ENCODE assay signal across 30 cellular contexts in genomic region chr15:95664435-95664834, GRCh38.
DNase-seq lines count a peak whose midpoint lies in the region; ATAC-seq and TF ChIP-seq lines count a peak whose summit lies in the region.
"Had no signal": no experiment of that assay in that cellular context is flagged by ENCODE, and none has a peak within 500 bp of the region (broad histone marks: within the 10 kb centered on the region; RNA-seq: fewer than 3 reads in every experiment).

No MANE protein-coding gene starts in this region.

- H3K27me3 ChIP-seq in BLaER1 (no peaks in the 10 kb centered on the region), KMS-11 (ENCODE audit: insufficient read depth, low read depth) (no peaks in the 10 kb centered on the region), neural progenitor cell (no peaks in the 10 kb centered on the region), vagina (no peaks in the 10 kb centered on the region)
- H3K27me3 ChIP-seq: cardiac muscle cell, colonic mucosa, left lung, upper lobe of left lung had no signal

- H3K4me2 ChIP-seq in BLaER1 (peak overlapping the region; percentile 53), KMS-11 (peak overlapping the region; percentile 57), neural progenitor cell (no peak overlapping the region)
- H3K4me2 ChIP-seq: smooth muscle cell had no signal

- DNase-seq in fibroblast of mammary gland (ENCODE audit: low read depth) (peak; percentile 59), neural progenitor cell (ENCODE audit: low spot score) (no peak), vagina (ENCODE audit: extremely low spot score in 2 of 2) (no peak), anterior cingulate cortex (lab: John Stamatoyannopoulos, UW) (no peak), CD1c-positive myeloid dendritic cell (ENCODE audit: extremely low spot score) (no peak)
- DNase-seq: activated CD4-positive, alpha-beta T cell treated with anti-CD3 and anti-CD28 coated beads, Interleukin-2, amount 10 ng/mL, durations not matched to agents 7 days and 5 days; activated effector memory CD4-positive, alpha-beta T cell treated with anti-CD3 and anti-CD28 coated beads, Interleukin-2, amount 50 U/mL, for 16 hours; activated naive CD8-positive, alpha-beta T cell treated with anti-CD3 and anti-CD28 coated beads for 36 hours; activated T-cell treated with anti-CD3 and anti-CD28 coated beads, Interleukin-2, amount 50 U/mL, for 24 hours; AML-193; aorta; CD4-positive, alpha-beta memory T cell; colonic mucosa; DMS 273 treated with DMSO at 0.1 percent for 48 hours; effector memory CD4-positive, alpha-beta T cell; Kasumi-1; left lung; naive thymus-derived CD8-positive, alpha-beta T cell; NCI-H1694; stimulated activated naive CD4-positive, alpha-beta T cell; T-cell; upper lobe of left lung had no signal

- no peaks in the 10 kb centered on the region for H3K79me2 ChIP-seq in KMS-11 (ENCODE audit: insufficient read depth, low read depth)
- no peaks in the 10 kb centered on the region for H3K79me2 ChIP-seq in neural progenitor cell (ENCODE audit: low read depth)

- no peak for ATAC-seq in GM19324 (IDR thresholded peaks at IDR 0.05; ENCODE audit: low FRiP score, unreplicated experiment)
- ATAC-seq: HCT116; left lung; naive thymus-derived CD8-positive, alpha-beta T cell; T-cell; WTC11 had no signal

- no peak for TF ChIP-seq CTCF in KMS-11 (conservative IDR thresholded peaks at IDR 0.05; ENCODE audit: low read depth, low read length)
- TF ChIP-seq CTCF in fibroblast of mammary gland (conservative IDR thresholded peaks at IDR 0.05; ENCODE audit: control insufficient read depth, insufficient read depth, low read depth, low read length): no peak
- TF ChIP-seq CTCF in neural progenitor cell (IDR thresholded peaks at IDR 0.05): no peak
- TF ChIP-seq CTCF in vagina (IDR thresholded peaks at IDR 0.05): no peak

- no peak overlapping the region for H3K27ac Mint-ChIP-seq in neural progenitor cell
- H3K27ac Mint-ChIP-seq: activated CD4-positive, alpha-beta T cell treated with anti-CD3 and anti-CD28 coated beads, Interleukin-2, amount 10 ng/mL, durations not matched to agents 7 days and 5 days; activated naive CD8-positive, alpha-beta T cell treated with anti-CD3 and anti-CD28 coated beads for 36 hours; activated T-cell treated with anti-CD3 and anti-CD28 coated beads, Interleukin-2, amount 50 U/mL, for 24 hours; CD4-positive, alpha-beta memory T cell; naive thymus-derived CD8-positive, alpha-beta T cell; T-cell; WTC11 had no signal

- H3K9me3 ChIP-seq in BLaER1 (no peaks in the 10 kb centered on the region), neural progenitor cell (ENCODE audit: low read depth) (no peaks in the 10 kb centered on the region), vagina (no peaks in the 10 kb centered on the region)
- H3K9me3 ChIP-seq: colonic mucosa, left lung, upper lobe of left lung had no signal

- H2AFZ ChIP-seq in KMS-11 (ENCODE audit: low read depth) (no peak overlapping the region), neural progenitor cell (replicated peaks) (peak overlapping the region; percentile 29)

- no peaks in the 10 kb centered on the region for H3K36me3 ChIP-seq in BLaER1
- H3K36me3 ChIP-seq in KMS-11 (ENCODE audit: insufficient read depth): no peaks in the 10 kb centered on the region
- no peaks in the 10 kb centered on the region for H3K36me3 ChIP-seq in neural progenitor cell
- H3K36me3 ChIP-seq in vagina: no peaks in the 10 kb centered on the region
- H3K36me3 ChIP-seq: cardiac muscle cell, colonic mucosa, left lung, upper lobe of left lung had no signal

- H3K9me3 Mint-ChIP-seq in neural progenitor cell: no peaks in the 10 kb centered on the region
- H3K9me3 Mint-ChIP-seq: activated CD4-positive, alpha-beta T cell treated with anti-CD3 and anti-CD28 coated beads, Interleukin-2, amount 10 ng/mL, durations not matched to agents 7 days and 5 days; activated naive CD8-positive, alpha-beta T cell treated with anti-CD3 and anti-CD28 coated beads for 36 hours; naive thymus-derived CD8-positive, alpha-beta T cell; T-cell; WTC11 had no signal

- H3K4me3 ChIP-seq in BLaER1 (no peak overlapping the region), KMS-11 (IDR thresholded peaks at IDR 0.05; ENCODE audit: insufficient read depth, low read depth, low read length) (no peak overlapping the region), fibroblast of mammary gland (ENCODE audit: control insufficient read depth, low read depth, low read length) (no peak overlapping the region), neural progenitor cell (no peak overlapping the region), vagina (no peak overlapping the region)
- H3K4me3 ChIP-seq: cardiac muscle cell, colonic mucosa, left lung, smooth muscle cell, upper lobe of left lung had no signal

- intact Hi-C loops in vagina (cut with DNase I): no loop called here

- H3K9ac ChIP-seq in BLaER1: no peak overlapping the region
- H3K9ac ChIP-seq in KMS-11: no peak overlapping the region
- no peak overlapping the region for H3K9ac ChIP-seq in neural progenitor cell

- H3K4me1 ChIP-seq in BLaER1: peaks cover 19% of the 10 kb centered on the region
- peaks cover 50% of the 10 kb centered on the region for H3K4me1 ChIP-seq in KMS-11 (ENCODE audit: low read depth, poor library complexity, severe bottlenecking)
- peaks cover 34% of the 10 kb centered on the region for H3K4me1 ChIP-seq in neural progenitor cell
- H3K4me1 ChIP-seq in vagina: peaks cover 22% of the 10 kb centered on the region
- H3K4me1 ChIP-seq: colonic mucosa, left lung had no signal

- no peaks in the 10 kb centered on the region for H3K36me3 Mint-ChIP-seq in neural progenitor cell
- H3K36me3 Mint-ChIP-seq: activated naive CD8-positive, alpha-beta T cell treated with anti-CD3 and anti-CD28 coated beads for 36 hours; CD4-positive, alpha-beta memory T cell; naive thymus-derived CD8-positive, alpha-beta T cell; T-cell; WTC11 had no signal

- no peak overlapping the region for H3K4me3 Mint-ChIP-seq in neural progenitor cell
- H3K4me3 Mint-ChIP-seq: activated CD4-positive, alpha-beta T cell treated with anti-CD3 and anti-CD28 coated beads, Interleukin-2, amount 10 ng/mL, durations not matched to agents 7 days and 5 days; activated naive CD8-positive, alpha-beta T cell treated with anti-CD3 and anti-CD28 coated beads for 36 hours; activated T-cell treated with anti-CD3 and anti-CD28 coated beads, Interleukin-2, amount 50 U/mL, for 24 hours; CD4-positive, alpha-beta memory T cell; naive thymus-derived CD8-positive, alpha-beta T cell; T-cell; WTC11 had no signal

- TF ChIP-seq POLR2A in vagina (IDR thresholded peaks at IDR 0.05): no peak

- no peak overlapping the region for H3K27ac ChIP-seq in BLaER1
- H3K27ac ChIP-seq in KMS-11: peak overlapping the region; percentile 52
- H3K27ac ChIP-seq in neural progenitor cell: no peak overlapping the region
- H3K27ac ChIP-seq in vagina: no peak overlapping the region
- H3K27ac ChIP-seq: cardiac muscle cell, colonic mucosa, epithelial cell of prostate, left lung, upper lobe of left lung had no signal

- H4K20me1 ChIP-seq in BLaER1 (no peaks in the 10 kb centered on the region), KMS-11 (ENCODE audit: insufficient read depth) (no peaks in the 10 kb centered on the region), neural progenitor cell (ENCODE audit: low read depth) (no peaks in the 10 kb centered on the region)

- no peaks in the 10 kb centered on the region for H3K27me3 Mint-ChIP-seq in neural progenitor cell (ENCODE audit: insufficient read depth, low read depth)

- peaks cover 12% of the 10 kb centered on the region for H3K4me1 Mint-ChIP-seq in neural progenitor cell
- H3K4me1 Mint-ChIP-seq: activated naive CD8-positive, alpha-beta T cell treated with anti-CD3 and anti-CD28 coated beads for 36 hours had no signal

- H3F3A ChIP-seq in neural progenitor cell (ENCODE audit: low read depth): no peaks in the 10 kb centered on the region
